10 cellular contexts compared by ENCODE assay signal in the genomic region with DNA sequence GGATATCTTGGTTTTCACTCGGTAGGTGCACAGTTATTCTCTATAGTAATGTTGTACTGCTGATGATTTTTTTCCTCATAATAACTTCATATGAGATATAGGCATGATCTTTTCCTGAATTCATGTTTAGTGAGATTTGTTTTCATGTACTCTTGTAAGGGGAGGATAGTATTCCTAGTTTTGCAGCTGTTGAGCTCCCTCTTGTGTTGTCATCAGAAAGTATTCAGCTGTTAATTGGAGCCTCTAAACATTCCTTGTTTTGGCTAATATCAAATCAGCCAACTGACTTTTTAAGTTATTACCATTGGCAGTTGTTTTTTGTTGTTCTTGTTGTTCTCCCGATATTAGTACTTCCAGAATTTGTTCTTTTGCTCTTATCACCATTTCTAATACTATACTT. TPM values are rescaled to one million over a fixed set of nuclear protein-coding genes. Genes with fewer than 3 reads are reported as not detected.
DNase-seq lines count a peak whose midpoint lies in the region; ATAC-seq, FAIRE-seq and TF ChIP-seq lines count a peak whose summit lies in the region.
"Had no signal": no experiment of that assay in that cellular context is flagged by ENCODE, and none has a peak within 500 bp of the region (broad histone marks: within the 10 kb centered on the region; RNA-seq: fewer than 3 reads in every experiment).

No MANE protein-coding gene starts in this region.

- H3K36me3 Mint-ChIP-seq in CD14-positive monocyte, result no peaks in the 10 kb centered on the region

- intact Hi-C loops in CD14-positive monocyte (cut with micrococcal nuclease), result loop anchor here in 1 of 2 donors (10.0 kb wide), 1 partner anchor 292 kb away; no protein-coding TSS in a partner anchor

- no peaks in the 10 kb centered on the region for H3K4me1 ChIP-seq in keratinocyte (ENCODE audit: control insufficient read depth, extremely low read depth, insufficient read depth, low read length)

- no peak overlapping the region for H3K9ac ChIP-seq in keratinocyte (ENCODE audit: control insufficient read depth, extremely low read depth, insufficient read depth, low read length)

- no peak for ATAC-seq in GM21576 (IDR thresholded peaks at IDR 0.05; ENCODE audit: unreplicated experiment)
- ATAC-seq in GM21526 (IDR thresholded peaks at IDR 0.05; ENCODE audit: low FRiP score, unreplicated experiment), result no peak

- H4K20me1 ChIP-seq in keratinocyte (ENCODE audit: control insufficient read depth, extremely low read depth, insufficient read depth, low read length), result no peaks in the 10 kb centered on the region

- no peak overlapping the region for H3K4me3 Mint-ChIP-seq in CD14-positive monocyte

- H3K27ac ChIP-seq in keratinocyte (ENCODE audit: control insufficient read depth, insufficient read depth, low read length), result no peak overlapping the region
- no peak overlapping the region for H3K27ac ChIP-seq in RWPE1

- POLR2A ChIA-PET in RWPE1 (lab: Yijun Ruan, JAX; ENCODE audit: low non-redundant PET), result no interaction called here

- DNase-seq in CD14-positive monocyte (ENCODE audit: low spot score) (no peak), HT-29 (ENCODE audit: low spot score) (peak; percentile 16), SHP77 treated with DMSO at 0.1 percent for 48 hours (lab: John Stamatoyannopoulos, UW) (peak; percentile 66), keratinocyte (ENCODE audit: low read depth, low spot score) (no peak), RWPE1 (ENCODE audit: low spot score) (no peak), middle frontal gyrus (ENCODE audit: extremely low spot score, low spot score) (no peak)
- DNase-seq: DMS79 treated with DMSO at 0.1 percent for 48 hours, NCI-H2171 had no signal

- no peak overlapping the region for H3K4me2 ChIP-seq in keratinocyte (ENCODE audit: control insufficient read depth, extremely low read depth, insufficient read depth, low read depth, low read length)

- dilution Hi-C loops in keratinocyte (cut with MboI; ENCODE audit: extremely low pct_ligation_motif_present, low sequenced_read_pairs), result no loop called here

- no peaks in the 10 kb centered on the region for H3K79me2 ChIP-seq in keratinocyte (ENCODE audit: control insufficient read depth, insufficient read depth, low read length)

- no peaks in the 10 kb centered on the region for H3K27me3 ChIP-seq in keratinocyte (ENCODE audit: control insufficient read depth, extremely low read depth, insufficient read depth, low read length)

- no peaks in the 10 kb centered on the region for H3K9me1 ChIP-seq in keratinocyte (ENCODE audit: control insufficient read depth, extremely low read depth, insufficient read depth, low read length)

- H3K9me3 Mint-ChIP-seq in CD14-positive monocyte, result no peaks in the 10 kb centered on the region

- peaks cover 2 to 7% (median 2%) of the 10 kb centered on the region in 3 donors for H3K27me3 Mint-ChIP-seq in CD14-positive monocyte (ENCODE audit: low read depth in 3 of 3)

- no peaks in the 10 kb centered on the region for H3K9me3 ChIP-seq in keratinocyte (ENCODE audit: control insufficient read depth, low read depth, low read length)

- peaks cover 3% of the 10 kb centered on the region for H3K4me1 Mint-ChIP-seq in CD14-positive monocyte

- H3K36me3 ChIP-seq in keratinocyte (ENCODE audit: control insufficient read depth in 2 of 2, extremely low read depth in 1 of 2, insufficient read depth in 2 of 2, low read length in 2 of 2), result no peaks in the 10 kb centered on the region

- no peak overlapping the region for H3K4me3 ChIP-seq in keratinocyte (ENCODE audit: control insufficient read depth in 2 of 3, extremely low read depth in 1 of 3, insufficient read depth in 2 of 3, low read depth in 1 of 3, low read length in 3 of 3)

- peak; percentile 52 for TF ChIP-seq CTCF in CD14-positive monocyte (IDR thresholded peaks at IDR 0.05)
- peak in 2 of 3 experiments; percentile 8 to 41 for TF ChIP-seq CTCF in keratinocyte (optimal IDR thresholded peaks at IDR 0.05 in 1 of 3, IDR thresholded peaks at IDR 0.05 in 1 of 3, conservative IDR thresholded peaks at IDR 0.05 in 1 of 3; ENCODE audit: extremely low read depth in 1 of 3, insufficient read depth in 2 of 3, low read length in 3 of 3)
- TF ChIP-seq CTCF in RWPE1 (conservative IDR thresholded peaks at IDR 0.05; ENCODE audit: low read depth), result no peak

- CTCF ChIA-PET in RWPE1 (lab: Yijun Ruan, JAX), result interaction anchor here (0.6 kb wide), 2 partner anchors 130 to 292 kb away, joined by 3 read pairs; no protein-coding TSS in a partner anchor

- no peak for FAIRE-seq in keratinocyte (lab: Jason Lieb, UNC)

- no peak overlapping the region for H2AFZ ChIP-seq in keratinocyte (ENCODE audit: control insufficient read depth, low read length)

- H3K27ac Mint-ChIP-seq in CD14-positive monocyte, result no peak overlapping the region

RNA-seq across cellular contexts. Expression of gene OR10R2, which starts 24.4 kb away (rescaled TPM):
- polyA plus RNA-seq in CD14-positive monocyte (not detected), keratinocyte (not detected in 3 replicates)
- total RNA-seq in HT-29 (2014; rRNA removed; shearing (Covaris generic)), result not detected in 2 replicates
- not detected for polyA plus RNA-seq in keratinocyte (2011; ENCODE audit: low read depth)
- not detected in 2 replicates for polyA plus RNA-seq in keratinocyte (2011; cell fraction: cytosol; rRNA removed)
- not detected in 2 replicates for polyA plus RNA-seq in keratinocyte (2011; cell fraction: nucleus; rRNA removed)
- not detected in 2 replicates for polyA plus RNA-seq in keratinocyte (2012; ENCODE audit: low replicate concordance)
- not detected in 3 replicates for polyA minus RNA-seq in keratinocyte
- not detected for polyA minus RNA-seq in keratinocyte (2011; cell fraction: cytosol; rRNA and poly(A)+ RNA removed)
- not detected in 2 replicates for polyA minus RNA-seq in keratinocyte (2011; cell fraction: nucleus; rRNA and poly(A)+ RNA removed)

RNA-seq across cellular contexts. Expression of gene OR10K1, which starts 34.7 kb away (rescaled TPM):
- polyA plus RNA-seq in CD14-positive monocyte (not detected), keratinocyte (not detected in 3 replicates)
- not detected in 2 replicates for total RNA-seq in HT-29 (2014; rRNA removed; shearing (Covaris generic))
- not detected for polyA plus RNA-seq in keratinocyte (2011; ENCODE audit: low read depth)
- polyA plus RNA-seq in keratinocyte (2011; cell fraction: cytosol; rRNA removed), result not detected in 2 replicates
- not detected in 2 replicates for polyA plus RNA-seq in keratinocyte (2011; cell fraction: nucleus; rRNA removed)
- not detected in 2 replicates for polyA plus RNA-seq in keratinocyte (2012; ENCODE audit: low replicate concordance)
- polyA minus RNA-seq in keratinocyte, result not detected in 3 replicates
- polyA minus RNA-seq in keratinocyte (2011; cell fraction: cytosol; rRNA and poly(A)+ RNA removed), result not detected
- polyA minus RNA-seq in keratinocyte (2011; cell fraction: nucleus; rRNA and poly(A)+ RNA removed), result not detected in 2 replicates

RNA-seq across cellular contexts. Expression of gene OR6Y1, which starts 57.8 kb away (rescaled TPM):
- not detected for polyA plus RNA-seq in CD14-positive monocyte
- total RNA-seq in HT-29 (2014; rRNA removed; shearing (Covaris generic)), result not detected in 2 replicates
- polyA plus RNA-seq in keratinocyte, result not detected in 3 replicates
- not detected for polyA plus RNA-seq in keratinocyte (2011; ENCODE audit: low read depth)
- not detected in 2 replicates for polyA plus RNA-seq in keratinocyte (2011; cell fraction: cytosol; rRNA removed)
- polyA plus RNA-seq in keratinocyte (2011; cell fraction: nucleus; rRNA removed), result 0.03 TPM in 1 of 2 replicates, not detected in the other
- polyA plus RNA-seq in keratinocyte (2012; ENCODE audit: low replicate concordance), result not detected in 2 replicates
- not detected in 3 replicates for polyA minus RNA-seq in keratinocyte
- not detected for polyA minus RNA-seq in keratinocyte (2011; cell fraction: cytosol; rRNA and poly(A)+ RNA removed)
- polyA minus RNA-seq in keratinocyte (2011; cell fraction: nucleus; rRNA and poly(A)+ RNA removed), result not detected in 2 replicates

Comparison
In these comparisons a context has a peak if more than half of its experiments do, and no peak if none do; other contexts are left out.
1. DNase-seq: peak in HT-29 (single experiment) and SHP77 treated with DMSO at 0.1 percent for 48 hours (single experiment); none in CD14-positive monocyte (single experiment), keratinocyte (single experiment), RWPE1 (single experiment) and middle frontal gyrus (single experiment).